9 cellular contexts compared by ENCODE assay signal in the genomic region with DNA sequence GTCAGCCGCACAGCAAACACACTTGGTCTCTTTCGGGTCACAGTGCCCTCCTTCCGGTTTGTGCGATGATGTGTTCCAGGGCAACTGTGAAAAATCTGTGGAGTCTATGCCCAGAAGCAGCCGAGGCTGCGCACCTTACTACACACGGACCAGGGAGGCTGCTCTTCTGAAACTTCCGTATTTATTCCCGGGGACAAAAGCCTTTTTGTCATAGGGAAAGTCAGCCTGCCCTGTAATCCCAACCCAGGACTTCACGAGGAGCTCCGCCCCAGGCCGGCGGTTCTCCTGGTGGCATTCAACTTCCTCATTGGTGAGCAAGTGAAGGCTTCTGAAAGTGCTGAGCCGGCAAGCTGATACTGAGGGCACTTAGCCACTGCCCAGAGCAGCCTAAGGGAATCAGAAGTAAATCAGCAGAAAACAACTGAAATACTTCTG.
DNase-seq lines count a peak whose midpoint lies in the region; TF ChIP-seq lines count a peak whose summit lies in the region.
"Had no signal": no experiment of that assay in that cellular context is flagged by ENCODE, and none has a peak within 500 bp of the region (broad histone marks: within the 10 kb centered on the region; RNA-seq: fewer than 3 reads in every experiment).

No MANE protein-coding gene starts in this region.

- peaks cover under 1% of the 10 kb centered on the region; the same call in 1 of the 2 replicates for H3K36me3 ChIP-seq in BJ (ENCODE audit: control insufficient read depth, insufficient read depth, low read length)
- no peaks in the 10 kb centered on the region for H3K36me3 ChIP-seq in H7 (replicated peaks; ENCODE audit: control insufficient read depth, insufficient read depth, low read length)
- H3K36me3 ChIP-seq in parathyroid adenoma (ENCODE audit: control insufficient read depth, insufficient read depth, low read length) = no peaks in the 10 kb centered on the region
- H3K36me3 ChIP-seq: HAP-1 had no signal

- DNase-seq in BJ (ENCODE audit: low read depth) (peak; percentile 14), H7 (peak; percentile 41), SKM-1 (lab: John Stamatoyannopoulos, UW; ENCODE audit: unreplicated experiment) (peak; percentile 71), fibroblast of mammary gland (ENCODE audit: low read depth) (peak; percentile 33), GF-D8 (lab: John Stamatoyannopoulos, UW) (no peak), NCI-H2171 (lab: John Stamatoyannopoulos, UW) (no peak)
- DNase-seq in effector CD8-positive, alpha-beta T cell (lab: John Stamatoyannopoulos, UW) = no peak

- no peaks in the 10 kb centered on the region for H3K9me3 ChIP-seq in parathyroid adenoma (ENCODE audit: control insufficient read depth, low read length)
- H3K9me3 ChIP-seq: HAP-1 had no signal

- H3K27ac ChIP-seq in parathyroid adenoma = peak overlapping the region; percentile 68

- peak overlapping the region; percentile 68 for H2AFZ ChIP-seq in parathyroid adenoma

- H3K4me3 ChIP-seq in BJ (ENCODE audit: low read depth, low read length) = peak overlapping the region; percentile 25
- peak overlapping the region; percentile 16; the same call in 1 of the 2 replicates for H3K4me3 ChIP-seq in H7 (ENCODE audit: insufficient read depth, low read depth, low read length)
- H3K4me3 ChIP-seq in fibroblast of mammary gland (ENCODE audit: control insufficient read depth, low read depth, low read length) = no peak overlapping the region
- H3K4me3 ChIP-seq in parathyroid adenoma (ENCODE audit: low read depth, low read length) = peak overlapping the region; percentile 48
- H3K4me3 ChIP-seq: HAP-1 had no signal

- H3K4me1 ChIP-seq in parathyroid adenoma = peaks cover 11% of the 10 kb centered on the region
- H3K4me1 ChIP-seq: HAP-1 had no signal

- no peaks in the 10 kb centered on the region for H3K27me3 ChIP-seq in BJ (ENCODE audit: control insufficient read depth, insufficient read depth, low read length)
- no peaks in the 10 kb centered on the region for H3K27me3 ChIP-seq in H7 (ENCODE audit: control insufficient read depth, insufficient read depth, low read length)
- H3K27me3 ChIP-seq in parathyroid adenoma (ENCODE audit: control insufficient read depth, insufficient read depth, low read length) = no peaks in the 10 kb centered on the region

- no peaks in the 10 kb centered on the region for H3K79me2 ChIP-seq in parathyroid adenoma

- TF ChIP-seq CTCF in BJ (IDR thresholded peaks at IDR 0.05; ENCODE audit: insufficient read depth, low read depth, low read length) = no peak
- TF ChIP-seq CTCF in fibroblast of mammary gland (conservative IDR thresholded peaks at IDR 0.05; ENCODE audit: control insufficient read depth, insufficient read depth, low read depth, low read length) = no peak
- no peak for TF ChIP-seq CTCF in parathyroid adenoma (IDR thresholded peaks at IDR 0.05)

- CTCF ChIA-PET in BJ (lab: Yijun Ruan, JAX) = interaction anchor here (1.0 to 1.3 kb wide), 5 partner anchors 15 to 63 kb away, joined by 3 to 5 read pairs (median 4); no protein-coding TSS in a partner anchor

- POLR2A ChIA-PET in BJ (lab: Charles Lee) = interaction anchor here (0.6 to 0.7 kb wide), 3 partner anchors 418 to 1041 kb away, joined by 3 to 5 read pairs (median 3); no protein-coding TSS in a partner anchor

- H3K4me2 ChIP-seq in parathyroid adenoma (ENCODE audit: low read length) = peak overlapping the region; percentile 81

- no peak overlapping the region for H3K9ac ChIP-seq in parathyroid adenoma

Comparison
In these comparisons a context has a peak if more than half of its experiments do, and no peak if none do; other contexts are left out.
1. DNase-seq: peak in BJ (single experiment), H7 (single experiment), SKM-1 (single experiment) and fibroblast of mammary gland (single experiment); none in GF-D8 (single experiment), effector CD8-positive, alpha-beta T cell (single experiment) and NCI-H2171 (single experiment).